Comparison of ENCODE assay signal across 12 cellular contexts in the genomic region with DNA sequence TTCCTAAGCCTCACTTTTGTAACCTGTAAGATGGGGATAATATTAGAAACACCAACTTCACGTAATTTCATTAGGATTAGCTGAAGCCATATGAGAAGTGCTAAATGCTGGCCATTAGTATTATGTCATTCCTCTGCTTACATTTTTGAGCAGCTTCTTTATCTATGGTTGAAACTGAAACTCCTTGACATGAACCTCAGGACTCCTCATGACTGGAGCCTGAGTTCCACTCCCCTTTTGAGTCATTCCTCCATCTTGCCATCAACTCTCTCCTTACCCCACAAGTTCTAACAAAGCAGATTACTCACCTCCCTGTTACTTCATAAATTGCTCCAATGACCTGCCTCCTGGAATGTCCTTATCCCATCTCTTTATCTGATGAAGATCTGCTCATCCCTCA.
DNase-seq lines count a peak whose midpoint lies in the region; ATAC-seq and TF ChIP-seq lines count a peak whose summit lies in the region.
"Had no signal": no experiment of that assay in that cellular context is flagged by ENCODE, and none has a peak within 500 bp of the region (broad histone marks: within the 10 kb centered on the region; RNA-seq: fewer than 3 reads in every experiment).

No MANE protein-coding gene starts in this region.

- no peak overlapping the region for H3K27ac ChIP-seq in tibial artery
- H3K27ac ChIP-seq in right cardiac atrium (ENCODE audit: low read length), result no peak overlapping the region
- H3K27ac ChIP-seq: transverse colon had no signal

- H3K4me3 ChIP-seq in fibroblast of mammary gland (ENCODE audit: control insufficient read depth, low read depth, low read length) (no peak overlapping the region), tibial artery (no peak overlapping the region), right cardiac atrium (ENCODE audit: low read length) (no peak overlapping the region)
- H3K4me3 ChIP-seq: transverse colon had no signal

- no peaks in the 10 kb centered on the region for H3K4me1 ChIP-seq in tibial artery
- no peaks in the 10 kb centered on the region for H3K4me1 ChIP-seq in right cardiac atrium (ENCODE audit: control insufficient read depth, insufficient read depth, low read length)
- H3K4me1 ChIP-seq: transverse colon had no signal

- intact Hi-C loops in tibial artery (cut with DNase I; ENCODE audit: low total_unique reads) (no loop called here), right cardiac atrium (cut with DNase I) (no loop called here)

- WGBS in right cardiac atrium, result 70% methylated on average over 1 of the region's 1 CpG

- no peaks in the 10 kb centered on the region for H3K27me3 ChIP-seq in tibial artery
- H3K27me3 ChIP-seq in right cardiac atrium (ENCODE audit: control insufficient read depth, insufficient read depth), result no peaks in the 10 kb centered on the region
- H3K27me3 ChIP-seq: transverse colon had no signal

- ATAC-seq in GM18511 (IDR thresholded peaks at IDR 0.05; ENCODE audit: unreplicated experiment) (peak; percentile 82), GM21619 (IDR thresholded peaks at IDR 0.05; ENCODE audit: unreplicated experiment) (peak; percentile 82), HG03378 (IDR thresholded peaks at IDR 0.05; ENCODE audit: unreplicated experiment) (peak; percentile 95), right cardiac atrium (no peak)
- ATAC-seq: Panc1 had no signal

- H3K36me3 ChIP-seq in tibial artery, result no peaks in the 10 kb centered on the region
- H3K36me3 ChIP-seq: transverse colon had no signal

- TF ChIP-seq CTCF in fibroblast of mammary gland (conservative IDR thresholded peaks at IDR 0.05; ENCODE audit: control insufficient read depth, insufficient read depth, low read depth, low read length) (no peak), tibial artery (IDR thresholded peaks at IDR 0.05) (no peak)

- H3K9me3 ChIP-seq in tibial artery, result no peaks in the 10 kb centered on the region
- no peaks in the 10 kb centered on the region for H3K9me3 ChIP-seq in right cardiac atrium (ENCODE audit: control insufficient read depth, low read length)

- peak; percentile 55 for DNase-seq in fibroblast of mammary gland (ENCODE audit: low read depth)
- no peak for DNase-seq in tibial artery
- DNase-seq in nucleus accumbens (lab: John Stamatoyannopoulos, UW), result no peak
- no peak for DNase-seq in right cardiac atrium
- no peak for DNase-seq in SHP77 (lab: John Stamatoyannopoulos, UW)
- DNase-seq: CD4-positive, CD25-positive, alpha-beta regulatory T cell; NCI-H1694; transverse colon had no signal

Comparison
In these comparisons a context has a peak if more than half of its experiments do, and no peak if none do; other contexts are left out.
1. ATAC-seq: peak in GM18511 (single experiment), GM21619 (single experiment) and HG03378 (single experiment); none in right cardiac atrium (0 of 2).